In genomic region chr5:12799165-12799564, GRCh38 we compare ENCODE assay signal across 8 cellular contexts.
"Had no signal": no experiment of that assay in that cellular context is flagged by ENCODE, and none has a peak within 500 bp of the region (broad histone marks: within the 10 kb centered on the region; RNA-seq: fewer than 3 reads in every experiment).

No MANE protein-coding gene starts in this region.

- H3K4me3 ChIP-seq: GM12878 had no signal

- ATAC-seq: GM12878 had no signal

- DNase-seq: GDM1, GF-D8 had no signal

- FAIRE-seq: G401.6, GM12878, GM12891, GM12892, GM18507, GM19239 had no signal
